ENCODE assay signal across 15 cellular contexts in genomic region chr6:81906709-81907204, GRCh38.
DNase-seq lines count a peak whose midpoint lies in the region; ATAC-seq and TF ChIP-seq lines count a peak whose summit lies in the region.
"Had no signal": no experiment of that assay in that cellular context is flagged by ENCODE, and none has a peak within 500 bp of the region (broad histone marks: within the 10 kb centered on the region; RNA-seq: fewer than 3 reads in every experiment).

No MANE protein-coding gene starts in this region.

- no peaks in the 10 kb centered on the region for H3K36me3 ChIP-seq in KMS-11 (ENCODE audit: insufficient read depth)
- no peaks in the 10 kb centered on the region for H3K36me3 ChIP-seq in CD8-positive, alpha-beta T cell (ENCODE audit: insufficient read depth, low read length)
- H3K36me3 ChIP-seq: spleen had no signal

- no peaks in the 10 kb centered on the region for H3K36me3 Mint-ChIP-seq in stimulated activated memory B cell treated with anti-CD40 and anti-IgM and Interleukin-4, amounts not matched to agents 10 μg/mL and 1 μg/mL and 100 μg/mL, for 72 hours
- H3K36me3 Mint-ChIP-seq in CD8-positive, alpha-beta T cell, result no peaks in the 10 kb centered on the region
- H3K36me3 Mint-ChIP-seq in natural killer cell, result peaks cover 6% of the 10 kb centered on the region
- H3K36me3 Mint-ChIP-seq: memory B cell had no signal

- intact Hi-C loops in CD8-positive, alpha-beta T cell (cut with DNase I, micrococcal nuclease), result no loop called here
- intact Hi-C loops in natural killer cell (cut with micrococcal nuclease), result no loop called here

- TF ChIP-seq CTCF in KMS-11 (conservative IDR thresholded peaks at IDR 0.05; ENCODE audit: low read depth, low read length), result no peak
- TF ChIP-seq CTCF in CD8-positive, alpha-beta T cell (IDR thresholded peaks at IDR 0.05), result no peak
- TF ChIP-seq CTCF in natural killer cell (IDR thresholded peaks at IDR 0.05), result no peak

- H3K9ac ChIP-seq in KMS-11, result 0 out of 2 replicates have a peak overlapping the region, but pooled peaks have one; percentile 15
- H3K9ac ChIP-seq: GM23248 had no signal

- no peaks in the 10 kb centered on the region for H3K79me2 ChIP-seq in KMS-11 (ENCODE audit: insufficient read depth, low read depth)

- H3K4me3 ChIP-seq in KMS-11 (IDR thresholded peaks at IDR 0.05; ENCODE audit: insufficient read depth, low read depth, low read length), result no peak overlapping the region
- no peak overlapping the region for H3K4me3 ChIP-seq in CD8-positive, alpha-beta T cell (ENCODE audit: low read depth, low read length)
- H3K4me3 ChIP-seq: GM23248, PC-9, spleen had no signal

- H3K27ac ChIP-seq in KMS-11, result peak overlapping the region; percentile 82
- H3K27ac ChIP-seq in CD8-positive, alpha-beta T cell (ENCODE audit: low read depth, low read length), result no peak overlapping the region
- H3K27ac ChIP-seq: GM23248, PC-9, spleen had no signal

- H2AFZ ChIP-seq in KMS-11 (ENCODE audit: low read depth), result peak overlapping the region; percentile 36; the same call in 1 of the 2 replicates
- H2AFZ ChIP-seq: GM23248, PC-9 had no signal

- no peaks in the 10 kb centered on the region for H4K20me1 ChIP-seq in KMS-11 (ENCODE audit: insufficient read depth)

- peaks cover 8% of the 10 kb centered on the region for H3K9me3 Mint-ChIP-seq in stimulated activated memory B cell treated with anti-CD40 and anti-IgM and Interleukin-4, amounts not matched to agents 10 μg/mL and 1 μg/mL and 100 μg/mL, for 72 hours
- H3K9me3 Mint-ChIP-seq in CD8-positive, alpha-beta T cell, result no peaks in the 10 kb centered on the region
- peaks cover 0 to 5% of the 10 kb centered on the region in 2 donors for H3K9me3 Mint-ChIP-seq in natural killer cell
- H3K9me3 Mint-ChIP-seq: activated CD4-positive, alpha-beta T cell treated with anti-CD3 and anti-CD28 coated beads, Interleukin-2, amount 10 ng/mL, durations not matched to agents 24 days and 14 days; memory B cell had no signal

- DNase-seq in CD8-positive, alpha-beta T cell, result no peak
- no peak for DNase-seq in natural killer cell
- DNase-seq: activated CD4-positive, alpha-beta T cell treated with anti-CD3 and anti-CD28 coated beads, Interleukin-2, amount 10 ng/mL, durations not matched to agents 24 days and 14 days; activated gamma-delta T cell treated with Interleukin-2 at 50 U/mL for 16 hours; GM23248; hypothalamus; PC-9; spleen; trophoblast cell had no signal

- peaks cover 10% of the 10 kb centered on the region for H3K4me1 Mint-ChIP-seq in stimulated activated memory B cell treated with anti-CD40 and anti-IgM and Interleukin-4, amounts not matched to agents 10 μg/mL and 1 μg/mL and 100 μg/mL, for 72 hours
- H3K4me1 Mint-ChIP-seq in CD8-positive, alpha-beta T cell (ENCODE audit: low read depth), result no peaks in the 10 kb centered on the region
- no peaks in the 10 kb centered on the region for H3K4me1 Mint-ChIP-seq in natural killer cell
- H3K4me1 Mint-ChIP-seq: activated CD4-positive, alpha-beta T cell treated with anti-CD3 and anti-CD28 coated beads, Interleukin-2, amount 10 ng/mL, durations not matched to agents 24 days and 14 days had no signal

- H3K9me3 ChIP-seq in CD8-positive, alpha-beta T cell (ENCODE audit: low read length), result no peaks in the 10 kb centered on the region

- peaks cover 48% of the 10 kb centered on the region for H3K4me1 ChIP-seq in KMS-11 (ENCODE audit: low read depth, poor library complexity, severe bottlenecking)
- H3K4me1 ChIP-seq in CD8-positive, alpha-beta T cell (ENCODE audit: insufficient read depth, low read length), result no peaks in the 10 kb centered on the region
- H3K4me1 ChIP-seq: spleen had no signal

- no peak overlapping the region for H3K27ac Mint-ChIP-seq in stimulated activated memory B cell treated with anti-CD40 and anti-IgM and Interleukin-4, amounts not matched to agents 10 μg/mL and 1 μg/mL and 100 μg/mL, for 72 hours
- no peak overlapping the region for H3K27ac Mint-ChIP-seq in CD8-positive, alpha-beta T cell
- no peak overlapping the region for H3K27ac Mint-ChIP-seq in natural killer cell
- H3K27ac Mint-ChIP-seq: activated CD4-positive, alpha-beta T cell treated with anti-CD3 and anti-CD28 coated beads, Interleukin-2, amount 10 ng/mL, durations not matched to agents 24 days and 14 days; memory B cell had no signal

- H3K27me3 Mint-ChIP-seq in stimulated activated memory B cell treated with anti-CD40 and anti-IgM and Interleukin-4, amounts not matched to agents 10 μg/mL and 1 μg/mL and 100 μg/mL, for 72 hours, result no peaks in the 10 kb centered on the region
- no peaks in the 10 kb centered on the region for H3K27me3 Mint-ChIP-seq in CD8-positive, alpha-beta T cell (ENCODE audit: low read depth)
- no peaks in the 10 kb centered on the region for H3K27me3 Mint-ChIP-seq in natural killer cell (ENCODE audit: low read depth in 2 of 2)
- H3K27me3 Mint-ChIP-seq: activated CD4-positive, alpha-beta T cell treated with anti-CD3 and anti-CD28 coated beads, Interleukin-2, amount 10 ng/mL, durations not matched to agents 24 days and 14 days; memory B cell had no signal

- peak overlapping the region; percentile 56 for H3K4me2 ChIP-seq in KMS-11
- H3K4me2 ChIP-seq: PC-9 had no signal

- H3K4me3 Mint-ChIP-seq in stimulated activated memory B cell treated with anti-CD40 and anti-IgM and Interleukin-4, amounts not matched to agents 10 μg/mL and 1 μg/mL and 100 μg/mL, for 72 hours, result no peak overlapping the region
- H3K4me3 Mint-ChIP-seq in CD8-positive, alpha-beta T cell, result no peak overlapping the region
- no peak overlapping the region for H3K4me3 Mint-ChIP-seq in natural killer cell
- H3K4me3 Mint-ChIP-seq: activated CD4-positive, alpha-beta T cell treated with anti-CD3 and anti-CD28 coated beads, Interleukin-2, amount 10 ng/mL, durations not matched to agents 24 days and 14 days; memory B cell had no signal

- POLR2A ChIA-PET in CD8-positive, alpha-beta T cell (lab: Charles Lee), result no interaction called here

- H3K27me3 ChIP-seq in KMS-11 (ENCODE audit: insufficient read depth, low read depth), result no peaks in the 10 kb centered on the region
- no peaks in the 10 kb centered on the region for H3K27me3 ChIP-seq in CD8-positive, alpha-beta T cell (ENCODE audit: insufficient read depth, low read length)
- H3K27me3 ChIP-seq: spleen had no signal

- CTCF ChIA-PET in CD8-positive, alpha-beta T cell (lab: Charles Lee), result no interaction called here

- ATAC-seq in GM19372 (IDR thresholded peaks at IDR 0.05; ENCODE audit: low read depth, unreplicated experiment), result peak; percentile 63
- peak; percentile 53 for ATAC-seq in HG02642 (IDR thresholded peaks at IDR 0.05; ENCODE audit: poor library complexity, unreplicated experiment)
- ATAC-seq in stimulated activated memory B cell treated with anti-CD40 and anti-IgM and Interleukin-4, amounts not matched to agents 10 μg/mL and 1 μg/mL and 100 μg/mL, for 72 hours, result peak; percentile 45
- no peak for ATAC-seq in GM21576 (IDR thresholded peaks at IDR 0.05; ENCODE audit: unreplicated experiment)
- no peak for ATAC-seq in CD8-positive, alpha-beta T cell
- no peak for ATAC-seq in natural killer cell

Comparison
In these comparisons a context has a peak if more than half of its experiments do, and no peak if none do; other contexts are left out.
1. ATAC-seq: peak in GM19372 (single experiment), HG02642 (single experiment) and stimulated activated memory B cell treated with anti-CD40 and anti-IgM and Interleukin-4, amounts not matched to agents 10 μg/mL and 1 μg/mL and 100 μg/mL, for 72 hours (single experiment); none in GM21576 (single experiment), CD8-positive, alpha-beta T cell (single experiment) and natural killer cell (0 of 3).